3 cellular contexts compared by ENCODE assay signal in genomic region chr7:143486231-143486630, GRCh38. TPM values are rescaled to one million over a fixed set of nuclear protein-coding genes. Genes with fewer than 3 reads are reported as not detected.
"Had no signal": no experiment of that assay in that cellular context is flagged by ENCODE, and none has a peak within 500 bp of the region (broad histone marks: within the 10 kb centered on the region; RNA-seq: fewer than 3 reads in every experiment).

No MANE protein-coding gene starts in this region.

RNA-seq across cellular contexts. Expression of gene TAS2R41, which starts 8.6 kb away (rescaled TPM):
- total RNA-seq: OCI-LY7, PC-3, SK-MEL-5 had no signal

RNA-seq across cellular contexts. Expression of gene TAS2R60, which starts 43.0 kb away (rescaled TPM):
- total RNA-seq: OCI-LY7, PC-3, SK-MEL-5 had no signal
